In the genomic region with DNA sequence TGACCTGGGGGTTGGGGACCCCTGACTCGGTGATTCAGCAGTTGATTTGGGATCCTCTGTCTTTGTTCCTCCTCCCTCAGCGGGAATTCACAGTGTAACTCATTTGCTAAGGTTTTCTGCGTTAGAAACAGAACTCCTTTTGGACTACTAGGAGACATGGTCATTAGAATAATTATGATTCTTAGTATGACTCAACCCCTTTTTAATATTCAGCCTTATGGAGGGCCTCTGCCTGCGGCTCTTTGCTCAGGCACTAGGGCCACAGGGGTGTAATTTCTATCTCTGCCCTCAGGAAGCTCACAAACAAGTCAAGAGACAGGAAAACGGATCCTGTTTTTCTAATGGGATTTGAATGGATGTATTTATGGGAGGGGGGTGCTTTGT, we compare ENCODE assay signal across 8 cellular contexts.
DNase-seq lines count a peak whose midpoint lies in the region; ATAC-seq and TF ChIP-seq lines count a peak whose summit lies in the region.

No MANE protein-coding gene starts in this region.

- no peak for DNase-seq in CD4-positive, CD25-positive, alpha-beta regulatory T cell
- DNase-seq in NCI-H146 treated with DMSO at 0.1 percent for 48 hours (lab: John Stamatoyannopoulos, UW; ENCODE audit: unreplicated experiment) (peak; percentile 72), coronary artery (ENCODE audit: low spot score) (no peak), dedifferentiated amniotic fluid mesenchymal stem cell (ENCODE audit: extremely low spot score) (no peak), HUDEP-2 (lab: John Stamatoyannopoulos, UW; ENCODE audit: unreplicated experiment in 76 of 76) (no peak), GM19238 (ENCODE audit: insufficient read length, low spot score) (no peak), C1 segment of cervical spinal cord (lab: John Stamatoyannopoulos, UW) (no peak)

- peaks cover 12% of the 10 kb centered on the region for H3K36me3 Mint-ChIP-seq in CD4-positive, CD25-positive, alpha-beta regulatory T cell

- no peaks in the 10 kb centered on the region for H3K9me3 Mint-ChIP-seq in CD4-positive, CD25-positive, alpha-beta regulatory T cell

- H3K27me3 Mint-ChIP-seq in CD4-positive, CD25-positive, alpha-beta regulatory T cell: no peaks in the 10 kb centered on the region

- H3K4me3 ChIP-seq in CD4-positive, CD25-positive, alpha-beta regulatory T cell (ENCODE audit: low read depth, low read length): peak overlapping the region; percentile 93
- H3K4me3 ChIP-seq in coronary artery: peak overlapping the region; percentile 38
- H3K4me3 ChIP-seq in neutrophil (ENCODE audit: low read depth in 1 of 2, low read length in 1 of 2): no peak overlapping the region

- TF ChIP-seq CTCF in coronary artery (IDR thresholded peaks at IDR 0.05) (no peak), neutrophil (IDR thresholded peaks at IDR 0.05) (no peak)

- no peaks in the 10 kb centered on the region for H3K36me3 ChIP-seq in CD4-positive, CD25-positive, alpha-beta regulatory T cell (ENCODE audit: control insufficient read depth, insufficient read depth, low read length)
- no peaks in the 10 kb centered on the region for H3K36me3 ChIP-seq in neutrophil

- H3K4me1 ChIP-seq in CD4-positive, CD25-positive, alpha-beta regulatory T cell (ENCODE audit: control insufficient read depth, insufficient read depth, low read length, poor library complexity, severe bottlenecking): peaks cover 100% of the 10 kb centered on the region
- H3K4me1 ChIP-seq in neutrophil (ENCODE audit: control insufficient read depth in 1 of 2, insufficient read depth in 1 of 2, low read depth in 1 of 2, low read length in 1 of 2): peaks cover 81 to 90% of the 10 kb centered on the region in 2 experiments

- peak overlapping the region; percentile 94 to 100 (median 97) for H3K27ac Mint-ChIP-seq in CD4-positive, CD25-positive, alpha-beta regulatory T cell

- H3K27me3 ChIP-seq in CD4-positive, CD25-positive, alpha-beta regulatory T cell (ENCODE audit: control insufficient read depth, insufficient read depth, low read length): no peaks in the 10 kb centered on the region
- no peaks in the 10 kb centered on the region for H3K27me3 ChIP-seq in neutrophil

- no peak for ATAC-seq in CD4-positive, CD25-positive, alpha-beta regulatory T cell (ENCODE audit: low read depth in 2 of 2)

- peaks cover 41 to 100% (median 90%) of the 10 kb centered on the region in 4 donors for H3K4me1 Mint-ChIP-seq in CD4-positive, CD25-positive, alpha-beta regulatory T cell

- peak overlapping the region; percentile 96 for H3K27ac ChIP-seq in CD4-positive, CD25-positive, alpha-beta regulatory T cell (ENCODE audit: insufficient read depth, low read length, poor library complexity, severe bottlenecking)
- H3K27ac ChIP-seq in coronary artery: peak overlapping the region; percentile 73 to 86
- peak overlapping the region; percentile 81 for H3K27ac ChIP-seq in neutrophil

- peak overlapping the region; percentile 89 to 92 (median 91) for H3K4me3 Mint-ChIP-seq in CD4-positive, CD25-positive, alpha-beta regulatory T cell

- H3K9me3 ChIP-seq in CD4-positive, CD25-positive, alpha-beta regulatory T cell (ENCODE audit: control insufficient read depth in 2 of 2, low read length in 2 of 2): no peaks in the 10 kb centered on the region
- no peaks in the 10 kb centered on the region for H3K9me3 ChIP-seq in neutrophil

Comparison
In these comparisons a context has a peak if more than half of its experiments do, and no peak if none do; other contexts are left out.
1. H3K4me3 ChIP-seq: peak in CD4-positive, CD25-positive, alpha-beta regulatory T cell (single experiment) and coronary artery (single experiment); none in neutrophil (0 of 2).
2. Peak in every context shown above with its lines, with median percentiles within 50 percentile points of each other: H3K27ac ChIP-seq.